14 cellular contexts compared by ENCODE assay signal in genomic region chr19:46609511-46610412, GRCh38. TPM values are rescaled to one million over a fixed set of nuclear protein-coding genes. Genes with fewer than 3 reads are reported as not detected.
DNase-seq lines count a peak whose midpoint lies in the region; ATAC-seq and TF ChIP-seq lines count a peak whose summit lies in the region.
"Had no signal": no experiment of that assay in that cellular context is flagged by ENCODE, and none has a peak within 500 bp of the region (broad histone marks: within the 10 kb centered on the region; RNA-seq: fewer than 3 reads in every experiment).

No MANE protein-coding gene starts in this region.

- DNase-seq in activated CD4-positive, alpha-beta T cell treated with anti-CD3 and anti-CD28 coated beads for 1 hour: peak; percentile 7
- DNase-seq in activated CD4-positive, alpha-beta T cell treated with anti-CD3 and anti-CD28 coated beads for 4 hours: no peak
- DNase-seq in H7: peak; percentile 45
- no peak for DNase-seq in effector memory CD4-positive, alpha-beta T cell
- DNase-seq in EL: no peak
- DNase-seq: activated CD8-positive, alpha-beta memory T cell treated with anti-CD3 and anti-CD28 coated beads, Interleukin-2, amount 10 ng/mL, durations not matched to agents 7 days and 5 days; NCI-H2107 had no signal

- H2AFZ ChIP-seq in neural cell (ENCODE audit: low read depth, low read length): no peak overlapping the region

- no peaks in the 10 kb centered on the region for H3K27me3 ChIP-seq in H7 (ENCODE audit: control insufficient read depth, insufficient read depth, low read length)
- H3K27me3 ChIP-seq in effector memory CD4-positive, alpha-beta T cell (replicated peaks; ENCODE audit: control insufficient read depth, insufficient read depth, low read length, poor library complexity, severe bottlenecking): no peaks in the 10 kb centered on the region
- H3K27me3 ChIP-seq in neural cell (ENCODE audit: insufficient read depth, low read depth, low read length): no peaks in the 10 kb centered on the region
- H3K27me3 ChIP-seq: ascending aorta, gastroesophageal sphincter had no signal

- no peak for TF ChIP-seq EP300 in neural cell (conservative IDR thresholded peaks at IDR 0.05; ENCODE audit: poor library complexity, severe bottlenecking)

- H3K4me3 ChIP-seq in H7 (ENCODE audit: insufficient read depth, low read depth, low read length) (no peak overlapping the region), neural cell (ENCODE audit: low read length) (no peak overlapping the region)
- no peak overlapping the region for H3K4me3 ChIP-seq in effector memory CD4-positive, alpha-beta T cell (ENCODE audit: insufficient read depth, low read depth, low read length, poor library complexity, severe bottlenecking)
- H3K4me3 ChIP-seq: A549, ascending aorta, gastroesophageal sphincter had no signal

- TF ChIP-seq RAD21 in neural cell (conservative IDR thresholded peaks at IDR 0.05): no peak

- H3K79me2 ChIP-seq in neural cell (replicated peaks; ENCODE audit: insufficient read depth, low read length): peaks cover 18% of the 10 kb centered on the region

- H3K9me3 ChIP-seq in effector memory CD4-positive, alpha-beta T cell (ENCODE audit: control insufficient read depth, low read length): no peaks in the 10 kb centered on the region
- H3K9me3 ChIP-seq in neural cell (ENCODE audit: low read length): no peaks in the 10 kb centered on the region
- H3K9me3 ChIP-seq: A549, ascending aorta, gastroesophageal sphincter had no signal

- H3K9ac ChIP-seq in neural cell (ENCODE audit: low read length): no peak overlapping the region

- H3F3A ChIP-seq in neural cell (ENCODE audit: insufficient read depth, low read length, poor library complexity, severe bottlenecking): no peaks in the 10 kb centered on the region

- no peaks in the 10 kb centered on the region for H3K9me2 ChIP-seq in neural cell (ENCODE audit: insufficient read depth, low read length)

- H3K27ac ChIP-seq in effector memory CD4-positive, alpha-beta T cell (ENCODE audit: insufficient read depth, low read length, poor library complexity, severe bottlenecking): peak overlapping the region; percentile 1
- no peak overlapping the region for H3K27ac ChIP-seq in neural cell (ENCODE audit: low read length)
- H3K27ac ChIP-seq: A549, ascending aorta, gastroesophageal sphincter had no signal

- TF ChIP-seq CTCF in neural cell (IDR thresholded peaks at IDR 0.05; ENCODE audit: poor library complexity, severe bottlenecking): no peak

- peaks cover 33% of the 10 kb centered on the region for H3K4me1 ChIP-seq in effector memory CD4-positive, alpha-beta T cell (ENCODE audit: control insufficient read depth, insufficient read depth, low read length, poor library complexity, severe bottlenecking)
- H3K4me1 ChIP-seq: A549 had no signal

- no peak overlapping the region for H3K4me2 ChIP-seq in neural cell (ENCODE audit: low read length)
- H3K4me2 ChIP-seq: A549 had no signal

- ATAC-seq in GM19397 (IDR thresholded peaks at IDR 0.05; ENCODE audit: unreplicated experiment) (no peak), esophagus mucosa (no peak)
- ATAC-seq: A549; activated CD8-positive, alpha-beta memory T cell treated with anti-CD3 and anti-CD28 coated beads, Interleukin-2, amount 10 ng/mL, durations not matched to agents 7 days and 5 days; gastroesophageal sphincter had no signal

- H3K36me3 ChIP-seq in H7 (replicated peaks; ENCODE audit: control insufficient read depth, insufficient read depth, low read length) (peaks cover 28% of the 10 kb centered on the region), neural cell (ENCODE audit: insufficient read depth, low read length) (no peaks in the 10 kb centered on the region)
- peaks cover 51% of the 10 kb centered on the region for H3K36me3 ChIP-seq in effector memory CD4-positive, alpha-beta T cell (ENCODE audit: control insufficient read depth, insufficient read depth, low read length)

- peaks cover 22% of the 10 kb centered on the region for H4K20me1 ChIP-seq in neural cell (ENCODE audit: insufficient read depth)

TF ChIP-seq in neural cell, 6 proteins besides CTCF, POLR2A, EP300 and RAD21:
- TF ChIP-seq SMC3 (conservative IDR thresholded peaks at IDR 0.05; ENCODE audit: poor library complexity) (no peak), TAF1 (IDR thresholded peaks at IDR 0.05; ENCODE audit: low read depth) (no peak), EZH2 (IDR thresholded peaks at IDR 0.05; ENCODE audit: borderline replicate concordance, insufficient read depth, low read length, poor library complexity, severe bottlenecking) (no peak), MXI1 (conservative IDR thresholded peaks at IDR 0.05; ENCODE audit: poor library complexity, severe bottlenecking) (no peak), POLR2AphosphoS5 (IDR thresholded peaks at IDR 0.05) (peak; percentile 10), REST (IDR thresholded peaks at IDR 0.05; ENCODE audit: borderline replicate concordance) (no peak)
TF ChIP-seq in neural cell: peak in this region for 1.

RNA-seq across cellular contexts. Expression of gene CALM3, which starts 8.6 kb away (rescaled TPM):
- 162 and 202 TPM in 2 replicates for total RNA-seq in H7 (2014; rRNA removed; shearing (Covaris generic))
- polyA plus RNA-seq in neural cell: 630 and 647 TPM in 2 replicates
- polyA minus RNA-seq in neural cell: 378 and 451 TPM in 2 replicates
- total RNA-seq in esophagus mucosa: 109 TPM

RNA-seq across cellular contexts. Expression of gene PTGIR, which starts 15.1 kb away (rescaled TPM):
- 0.14 and 0.18 TPM in 2 replicates for total RNA-seq in H7 (2014; rRNA removed; shearing (Covaris generic))
- not detected in 2 replicates for polyA plus RNA-seq in neural cell
- polyA minus RNA-seq in neural cell: not detected in 2 replicates
- total RNA-seq in esophagus mucosa: 0.12 TPM

RNA-seq across cellular contexts. Expression of gene GNG8, which starts 26.2 kb away (rescaled TPM):
- total RNA-seq in H7 (2014; rRNA removed; shearing (Covaris generic)): not detected in 2 replicates
- not detected in 2 replicates for polyA plus RNA-seq in neural cell
- polyA minus RNA-seq in neural cell: not detected in 2 replicates
- total RNA-seq in esophagus mucosa: not detected
- total RNA-seq: ascending aorta, gastroesophageal sphincter, urinary bladder had no signal
- polyA plus RNA-seq: A549, urinary bladder had no signal

RNA-seq across cellular contexts. Expression of gene DACT3, which starts 51.2 kb away (rescaled TPM):
- 0.37 and 0.55 TPM in 2 replicates for total RNA-seq in H7 (2014; rRNA removed; shearing (Covaris generic))
- 29.3 and 32.5 TPM in 2 replicates for polyA plus RNA-seq in neural cell
- polyA minus RNA-seq in neural cell: 29.4 and 40.2 TPM in 2 replicates
- 0.32 TPM for total RNA-seq in esophagus mucosa

Comparison
In these comparisons a context has a peak if more than half of its experiments do, and no peak if none do; other contexts are left out.
1. DNase-seq: peak in activated CD4-positive, alpha-beta T cell treated with anti-CD3 and anti-CD28 coated beads for 1 hour (single experiment) and H7 (single experiment); none in activated CD4-positive, alpha-beta T cell treated with anti-CD3 and anti-CD28 coated beads for 4 hours (0 of 2), effector memory CD4-positive, alpha-beta T cell (0 of 3) and EL (single experiment).